ENCODE assay signal across 1 cellular context in genomic region chr5:132666310-132667123, GRCh38.
TF ChIP-seq lines count a peak whose summit lies in the region.

No MANE protein-coding gene starts in this region.

TF ChIP-seq in WTC11, 78 proteins besides CTCF, POLR2A, EP300 and RAD21 (continued from another document):
- TF ChIP-seq ARID4B (CRISPR knock-in tag; IDR thresholded peaks at IDR 0.05; ENCODE audit: borderline replicate concordance) (no peak), FOXP4 (CRISPR knock-in tag; IDR thresholded peaks at IDR 0.05) (no peak), KAT7 (CRISPR knock-in tag; IDR thresholded peaks at IDR 0.05; ENCODE audit: borderline replicate concordance) (no peak), OVOL2 (CRISPR knock-in tag; IDR thresholded peaks at IDR 0.05; ENCODE audit: borderline replicate concordance) (no peak), JUN (CRISPR knock-in tag; IDR thresholded peaks at IDR 0.05) (no peak), ZNF532 (CRISPR knock-in tag; IDR thresholded peaks at IDR 0.05; ENCODE audit: borderline replicate concordance) (no peak), ELF4 (CRISPR knock-in tag; IDR thresholded peaks at IDR 0.05; ENCODE audit: low read depth) (no peak), STAT6 (CRISPR knock-in tag; conservative IDR thresholded peaks at IDR 0.05; ENCODE audit: low read depth) (no peak), MXD4 (CRISPR knock-in tag; IDR thresholded peaks at IDR 0.05; ENCODE audit: borderline replicate concordance) (no peak)
